Comparison of ENCODE assay signal across 20 cellular contexts in genomic region chr5:171697591-171698102, GRCh38.
"Had no signal": no experiment of that assay in that cellular context is flagged by ENCODE, and none has a peak within 500 bp of the region (broad histone marks: within the 10 kb centered on the region; RNA-seq: fewer than 3 reads in every experiment).

No MANE protein-coding gene starts in this region.

- DNase-seq: colonic mucosa; dermis blood vessel endothelial cell; esophagus squamous epithelium; foreskin fibroblast; glutamatergic neuron; islet precursor cell; mammary epithelial cell; nucleus accumbens; pancreas; right cardiac atrium; stimulated activated CD4-positive, alpha-beta T cell treated with anti-CD3 and anti-CD28 coated beads, Interleukin-2, amount 100 ng/mL, for 48 hours; stomach; substantia nigra; transverse colon had no signal

- ATAC-seq: gastroesophageal sphincter, left lobe of liver, pancreas, right cardiac atrium had no signal

- H3K36me3 Mint-ChIP-seq: mesothelial cell of epicardium had no signal

- H3K4me3 Mint-ChIP-seq: mesothelial cell of epicardium had no signal

- H3K4me3 ChIP-seq: colonic mucosa, esophagus squamous epithelium, gastroesophageal sphincter, pancreas, smooth muscle cell, stomach, thoracic aorta, transverse colon had no signal

- H3K27ac Mint-ChIP-seq: mesothelial cell of epicardium, progenitor cell of endocrine pancreas had no signal

- FAIRE-seq: pancreas had no signal

- H3K4me1 ChIP-seq: colonic mucosa, esophagus squamous epithelium, gastroesophageal sphincter, pancreas, stomach, transverse colon had no signal

- H3K27ac ChIP-seq: colonic mucosa, esophagus squamous epithelium, gastroesophageal sphincter, pancreas, stomach, thoracic aorta, transverse colon had no signal

- H3K36me3 ChIP-seq: colonic mucosa, esophagus squamous epithelium, gastroesophageal sphincter, pancreas, stomach, thoracic aorta, transverse colon had no signal

- H3K4me2 ChIP-seq: smooth muscle cell had no signal

- H3K9me3 ChIP-seq: colonic mucosa, esophagus squamous epithelium, gastroesophageal sphincter, pancreas, stomach, thoracic aorta, transverse colon had no signal

- H3K9me3 Mint-ChIP-seq: mesothelial cell of epicardium had no signal

- H3K27me3 ChIP-seq: colonic mucosa, pancreas, transverse colon had no signal
